8 cellular contexts compared by ENCODE assay signal in the genomic region with DNA sequence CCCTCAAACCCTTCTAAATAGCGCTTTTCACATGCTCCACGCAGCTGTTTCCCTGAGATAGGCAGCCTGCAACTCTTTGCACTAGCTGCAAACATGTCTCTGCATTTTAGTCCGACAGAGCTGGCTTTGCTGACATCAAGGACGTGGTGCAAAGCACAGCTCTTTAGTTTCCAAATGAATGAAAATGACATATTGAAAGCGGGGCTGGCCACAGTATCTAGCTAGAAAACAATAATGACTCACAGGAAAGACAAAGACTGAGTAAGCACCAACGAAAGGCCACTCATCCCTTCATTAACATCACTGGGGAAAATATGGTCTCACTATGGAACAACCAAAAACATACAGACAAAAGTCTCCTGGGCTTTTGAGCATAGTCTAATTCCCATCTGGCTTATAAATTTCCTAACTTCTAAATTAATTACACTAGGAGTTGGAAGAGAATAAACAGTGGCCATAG. TPM values are rescaled to one million over a fixed set of nuclear protein-coding genes. Genes with fewer than 3 reads are reported as not detected.
DNase-seq lines count a peak whose midpoint lies in the region; ATAC-seq, FAIRE-seq and TF ChIP-seq lines count a peak whose summit lies in the region.

No MANE protein-coding gene starts in this region.

- H3K9ac ChIP-seq in astrocyte (ENCODE audit: low read length): peak overlapping the region; percentile 24

- H3K4me2 ChIP-seq in astrocyte (ENCODE audit: low read length): peak overlapping the region; percentile 77

- no peak for TF ChIP-seq POLR2A in uterus (IDR thresholded peaks at IDR 0.05)

- peak overlapping the region; percentile 50 for H3K27ac ChIP-seq in astrocyte (ENCODE audit: low read depth, low read length)
- H3K27ac ChIP-seq in pancreas: no peak overlapping the region
- no peak overlapping the region for H3K27ac ChIP-seq in uterus

- H3K36me3 Mint-ChIP-seq in astrocyte (ENCODE audit: low read depth, unreplicated experiment): no peaks in the 10 kb centered on the region

- intact Hi-C loops in pancreas (cut with DNase I): no loop called here
- intact Hi-C loops in uterus (cut with DNase I; ENCODE audit: low total_unique reads): no loop called here

- H3K9me3 Mint-ChIP-seq in astrocyte (ENCODE audit: unreplicated experiment): peaks cover 2% of the 10 kb centered on the region

- peak; percentile 73 for ATAC-seq in GM19467 (IDR thresholded peaks at IDR 0.05; ENCODE audit: unreplicated experiment)
- ATAC-seq in HG03439 (IDR thresholded peaks at IDR 0.05; ENCODE audit: unreplicated experiment): peak; percentile 94
- peak in 3 of 4 donors; percentile 53 to 77 (median 58) for ATAC-seq in pancreas
- ATAC-seq in left lobe of liver: no peak

- H3K27ac Mint-ChIP-seq in astrocyte (ENCODE audit: unreplicated experiment): no peak overlapping the region

- peaks cover 13% of the 10 kb centered on the region for H3K4me1 Mint-ChIP-seq in astrocyte (ENCODE audit: low read depth, unreplicated experiment)

- H4K20me1 ChIP-seq in astrocyte (ENCODE audit: insufficient read depth, low read length): no peaks in the 10 kb centered on the region

- H3K4me3 ChIP-seq in astrocyte (ENCODE audit: insufficient read depth, low read depth, low read length) (peak overlapping the region; percentile 24), pancreas (no peak overlapping the region), uterus (no peak overlapping the region)

- DNase-seq in GM04503 (ENCODE audit: low read depth) (peak; percentile 47), astrocyte (ENCODE audit: low read depth) (peak; percentile 70), pancreas (no peak), left lobe of liver (ENCODE audit: low spot score) (no peak), uterus (no peak)
- DNase-seq in activated effector memory CD4-positive, alpha-beta T cell treated with anti-CD3 and anti-CD28 coated beads, Interleukin-2, amount 50 U/mL, for 16 hours: no peak

- H3K27me3 Mint-ChIP-seq in astrocyte (ENCODE audit: low read depth, unreplicated experiment): no peaks in the 10 kb centered on the region

- FAIRE-seq in astrocyte (lab: Jason Lieb, UNC): peak; percentile 55
- no peak for FAIRE-seq in pancreas (lab: Jason Lieb, UNC)

- no peak overlapping the region for H3K4me3 Mint-ChIP-seq in astrocyte (ENCODE audit: unreplicated experiment)

- TF ChIP-seq CTCF in astrocyte (IDR thresholded peaks at IDR 0.05; ENCODE audit: insufficient read depth, low read depth, low read length) (no peak), pancreas (IDR thresholded peaks at IDR 0.05) (no peak), uterus (IDR thresholded peaks at IDR 0.05) (no peak)

- H3K9me3 ChIP-seq in astrocyte (ENCODE audit: insufficient read depth, low read depth, low read length) (peaks cover 3% of the 10 kb centered on the region), pancreas (no peaks in the 10 kb centered on the region), uterus (no peaks in the 10 kb centered on the region)

- H3K4me1 ChIP-seq in astrocyte (ENCODE audit: insufficient read depth, low read length): peaks cover 6% of the 10 kb centered on the region
- H3K4me1 ChIP-seq in pancreas: peaks cover 0 to 11% (median 0%) of the 10 kb centered on the region in 3 donors
- H3K4me1 ChIP-seq in uterus: no peaks in the 10 kb centered on the region

- WGBS in pancreas, 2 donors: 47 to 55% methylated on average over 6 of the region's 6 CpGs

- no peaks in the 10 kb centered on the region for H3K79me2 ChIP-seq in astrocyte (ENCODE audit: insufficient read depth, low read length)

- no peaks in the 10 kb centered on the region for H3K36me3 ChIP-seq in astrocyte (ENCODE audit: insufficient read depth, low read length)
- H3K36me3 ChIP-seq in pancreas: no peaks in the 10 kb centered on the region
- no peaks in the 10 kb centered on the region for H3K36me3 ChIP-seq in uterus

- H3K27me3 ChIP-seq in astrocyte (ENCODE audit: insufficient read depth, low read length) (no peaks in the 10 kb centered on the region), pancreas (no peaks in the 10 kb centered on the region), uterus (no peaks in the 10 kb centered on the region)

- peak overlapping the region; percentile 66 for H2AFZ ChIP-seq in astrocyte (ENCODE audit: low read depth, low read length)

RNA-seq across cellular contexts. Expression of gene ZC3H12C, which starts 15.3 kb away (rescaled TPM):
- total RNA-seq in astrocyte (10.4 and 12.0 TPM in 2 replicates), pancreas (1 to 10 TPM; 3.3 to 9.5 (median 4.5) TPM), left lobe of liver (4.7 TPM), uterus (10 to 100 TPM in 3 of 4 donors, 1 to 10 TPM in 1; 2.3 to 27.6 (median 18.6) TPM)
- 1 to 10 TPM; 1.5 to 2.7 TPM for polyA plus RNA-seq in pancreas

Comparison
In these comparisons a context has a peak if more than half of its experiments do, and no peak if none do; other contexts are left out.
1. DNase-seq: peak in GM04503 (single experiment) and astrocyte (single experiment); none in pancreas (0 of 6), activated effector memory CD4-positive, alpha-beta T cell treated with anti-CD3 and anti-CD28 coated beads, Interleukin-2, amount 50 U/mL, for 16 hours (single experiment), left lobe of liver (single experiment) and uterus (0 of 2).